Comparison of ENCODE assay signal across 25 cellular contexts in genomic region chr3:197495499-197495898, GRCh38.
DNase-seq lines count a peak whose midpoint lies in the region; ATAC-seq, FAIRE-seq and TF ChIP-seq lines count a peak whose summit lies in the region.
"Had no signal": no experiment of that assay in that cellular context is flagged by ENCODE, and none has a peak within 500 bp of the region (broad histone marks: within the 10 kb centered on the region; RNA-seq: fewer than 3 reads in every experiment).

No MANE protein-coding gene starts in this region.

- POLR2A ChIA-PET in GM10248 (lab: Yijun Ruan, JAX) (no interaction called here), GM12878 (lab: Charles Lee) (interaction anchor here (0.7 kb wide), 1 partner anchor 18 kb away, joined by 4 read pairs; no protein-coding TSS in a partner anchor)
- POLR2A ChIA-PET in naive thymus-derived CD4-positive, alpha-beta T cell (lab: Charles Lee): no interaction called here

- intact Hi-C loops in GM12878 (cut with micrococcal nuclease; ENCODE audit: unreplicated experiment): loop anchor here (1.0 to 5.0 kb wide), 2 partner anchors 101 to 198 kb away; partner anchors contain the start of gene DLG1
- intact Hi-C loops in naive thymus-derived CD4-positive, alpha-beta T cell (cut with micrococcal nuclease): no loop called here

- RAD21 ChIA-PET in GM12878 (lab: Charles Lee; ENCODE audit: unreplicated experiment): interaction anchor here (0.7 to 2.3 kb wide), 6 partner anchors 13 to 238 kb away, joined by 3 to 10 read pairs (median 3); no protein-coding TSS in a partner anchor

- WGBS in GM12878 (ENCODE audit: insufficient coverage, insufficient replicate concordance, low lambda C conversion rate, missing lambda C conversion rate): 15% methylated on average over 5 of the region's 5 CpGs

- peaks cover 2% of the 10 kb centered on the region; the same call in 1 of the 3 replicates for H3K9me3 ChIP-seq in GM12878 (replicated peaks; ENCODE audit: control insufficient read depth, insufficient read depth, low read length)
- H3K9me3 ChIP-seq in naive thymus-derived CD4-positive, alpha-beta T cell (ENCODE audit: control insufficient read depth in 2 of 3, low read length in 3 of 3): no peaks in the 10 kb centered on the region
- H3K9me3 ChIP-seq: ascending aorta, MG63, pancreas had no signal

- TF ChIP-seq EP300 in GM12878 (IDR thresholded peaks at IDR 0.05; ENCODE audit: borderline replicate concordance in 1 of 2, control insufficient read depth in 1 of 2, low read depth in 2 of 2, low read length in 2 of 2): no peak

- CTCF ChIA-PET in GM10248 (lab: Yijun Ruan, JAX) (no interaction called here), GM12878 (lab: Yijun Ruan, JAX) (interaction anchor here (2.5 kb wide), 1 partner anchor 239 kb away, joined by 11 read pairs; no protein-coding TSS in a partner anchor)
- CTCF ChIA-PET in naive thymus-derived CD4-positive, alpha-beta T cell (lab: Charles Lee): no interaction called here

- H3K4me3 ChIP-seq in GM12878: no peak overlapping the region
- no peak overlapping the region for H3K4me3 ChIP-seq in naive thymus-derived CD4-positive, alpha-beta T cell (ENCODE audit: low read length)
- H3K4me3 ChIP-seq: ascending aorta, heart right ventricle, MG63, pancreas had no signal

- ATAC-seq in GM21786 (IDR thresholded peaks at IDR 0.05; ENCODE audit: unreplicated experiment) (peak; percentile 45), GM12878 (peak; percentile 70)
- ATAC-seq in naive thymus-derived CD4-positive, alpha-beta T cell: no peak
- ATAC-seq: effector memory CD8-positive, alpha-beta T cell; SK-N-SH treated with all-trans-retinoic acid at 6 μM for 48 hours; stimulated activated naive CD8-positive, alpha-beta T cell treated with anti-CD3 and anti-CD28 coated beads, Interleukin-15, amount 100 ng/mL, for 72 hours; WTC11 had no signal

- TF ChIP-seq POLR2A in GM12878 (IDR thresholded peaks at IDR 0.05; ENCODE audit: low read depth, low read length): no peak

- no peaks in the 10 kb centered on the region for H4K20me1 ChIP-seq in GM12878 (ENCODE audit: control insufficient read depth, insufficient read depth)

- FAIRE-seq in GM12878 (lab: Jason Lieb, UNC): peak; percentile 88
- FAIRE-seq: H54, pancreas had no signal

- H2AFZ ChIP-seq in GM12878 (ENCODE audit: control insufficient read depth, low read depth, low read length): peak overlapping the region; percentile 61

- peak overlapping the region; percentile 49 for H3K27ac ChIP-seq in GM12878 (ENCODE audit: control insufficient read depth, insufficient read depth)
- H3K27ac ChIP-seq in naive thymus-derived CD4-positive, alpha-beta T cell (ENCODE audit: low read depth, low read length): no peak overlapping the region
- no peak overlapping the region for H3K27ac ChIP-seq in substantia nigra (ENCODE audit: low read depth, low read length, poor library complexity, severe bottlenecking)
- H3K27ac ChIP-seq: pancreas had no signal

- H3K4me1 Mint-ChIP-seq in osteocyte (ENCODE audit: unreplicated experiment): peaks cover 73% of the 10 kb centered on the region
- H3K4me1 Mint-ChIP-seq in naive thymus-derived CD4-positive, alpha-beta T cell: no peaks in the 10 kb centered on the region
- H3K4me1 Mint-ChIP-seq: CD4-positive, alpha-beta memory T cell; stimulated activated naive CD8-positive, alpha-beta T cell treated with anti-CD3 and anti-CD28 coated beads, Interleukin-15, amount 100 ng/mL, for 72 hours; WTC11 had no signal

- no peaks in the 10 kb centered on the region for H3K36me3 ChIP-seq in GM12878 (ENCODE audit: control insufficient read depth in 2 of 2, insufficient read depth in 2 of 2, low read length in 1 of 2)
- no peaks in the 10 kb centered on the region for H3K36me3 ChIP-seq in naive thymus-derived CD4-positive, alpha-beta T cell (ENCODE audit: control insufficient read depth in 2 of 3, insufficient read depth in 3 of 3, low read length in 3 of 3)
- H3K36me3 ChIP-seq: ascending aorta, heart right ventricle, MG63, pancreas had no signal

- no peak overlapping the region; the same call in 1 of the 2 replicates for H3K9ac ChIP-seq in GM12878 (ENCODE audit: control insufficient read depth, insufficient read depth, low read length)

- H3K79me2 ChIP-seq in GM12878 (ENCODE audit: control insufficient read depth, insufficient read depth, low read length): no peaks in the 10 kb centered on the region

- no peaks in the 10 kb centered on the region for H3K36me3 Mint-ChIP-seq in osteocyte (ENCODE audit: unreplicated experiment)
- no peaks in the 10 kb centered on the region for H3K36me3 Mint-ChIP-seq in naive thymus-derived CD4-positive, alpha-beta T cell
- H3K36me3 Mint-ChIP-seq: activated CD4-positive, alpha-beta memory T cell treated with anti-CD3 and anti-CD28 coated beads for 36 hours; CD4-positive, alpha-beta memory T cell; IgD-negative memory B cell had no signal

- TF ChIP-seq CTCF in GM10248 (IDR thresholded peaks at IDR 0.05; ENCODE audit: control extremely low read depth, extremely low read depth, low read depth, missing control alignments) (no peak), GM12878 (IDR thresholded peaks at IDR 0.05 in 2 of 3, conservative IDR thresholded peaks at IDR 0.05 in 1 of 3; ENCODE audit: control insufficient read depth in 2 of 3, extremely low read depth in 1 of 3, insufficient read depth in 1 of 3, low read depth in 3 of 3, low read length in 3 of 3) (no peak), osteocyte (IDR thresholded peaks at IDR 0.05) (no peak)

- no peaks in the 10 kb centered on the region; a peak in 1 of 4 replicates for H3K27me3 ChIP-seq in GM12878 (replicated peaks in 1 of 2; ENCODE audit: control insufficient read depth in 2 of 2, insufficient read depth in 2 of 2, low read length in 1 of 2)
- no peaks in the 10 kb centered on the region for H3K27me3 ChIP-seq in naive thymus-derived CD4-positive, alpha-beta T cell (ENCODE audit: control insufficient read depth in 2 of 2, insufficient read depth in 2 of 2, low read length in 2 of 2)
- H3K27me3 ChIP-seq: ascending aorta, heart right ventricle, MG63, pancreas had no signal

- no TSS peak for BruUV-seq in GM12878 (replicated peaks; lab: Mats Ljungman, UMichigan)

- DNase-seq in GM10248 (ENCODE audit: extremely low spot score) (peak; percentile 56), GM12878 (ENCODE audit: low read depth, low spot score) (peak; percentile 33), osteocyte (ENCODE audit: extremely low spot score, unreplicated experiment) (no peak), NCI-H187 treated with DMSO at 0.1 percent for 48 hours (lab: John Stamatoyannopoulos, UW) (no peak), NCI-H2081 (lab: John Stamatoyannopoulos, UW) (no peak), substantia nigra (lab: John Stamatoyannopoulos, UW) (no peak)
- no peak for DNase-seq in naive thymus-derived CD4-positive, alpha-beta T cell
- DNase-seq: activated CD4-positive, alpha-beta memory T cell treated with anti-CD3 and anti-CD28 coated beads for 36 hours; activated naive CD4-positive, alpha-beta T cell treated with anti-CD3 and anti-CD28 coated beads for 36 hours; activated T-cell treated with anti-CD3 and anti-CD28 coated beads, Interleukin-2, amount 50 U/mL, for 24 hours; CD4-positive, alpha-beta memory T cell; DMS79 treated with DMSO at 0.1 percent for 48 hours; effector memory CD8-positive, alpha-beta T cell; NCI-H146; pancreas; stimulated activated CD4-positive, alpha-beta T cell treated with anti-CD3 and anti-CD28 coated beads, Interleukin-2, amount 100 ng/mL, for 24 hours; stimulated activated naive CD8-positive, alpha-beta T cell treated with anti-CD3 and anti-CD28 coated beads, Interleukin-15, amount 100 ng/mL, for 72 hours had no signal

- TF ChIP-seq RAD21 in GM12878 (IDR thresholded peaks at IDR 0.05; ENCODE audit: insufficient read depth, low read depth, low read length): no peak

- H3K4me2 ChIP-seq in GM12878 (ENCODE audit: control insufficient read depth, insufficient read depth): peak overlapping the region; percentile 11

- H3K27me3 Mint-ChIP-seq in osteocyte (ENCODE audit: unreplicated experiment): no peaks in the 10 kb centered on the region
- peaks cover 0 to 4% (median 0%) of the 10 kb centered on the region in 5 donors for H3K27me3 Mint-ChIP-seq in naive thymus-derived CD4-positive, alpha-beta T cell
- H3K27me3 Mint-ChIP-seq: activated T-cell treated with anti-CD3 and anti-CD28 coated beads, Interleukin-2, amount 50 U/mL, for 24 hours had no signal

- H3K4me3 Mint-ChIP-seq in osteocyte (ENCODE audit: unreplicated experiment): no peak overlapping the region
- H3K4me3 Mint-ChIP-seq in naive thymus-derived CD4-positive, alpha-beta T cell: no peak overlapping the region
- H3K4me3 Mint-ChIP-seq: activated CD4-positive, alpha-beta memory T cell treated with anti-CD3 and anti-CD28 coated beads for 36 hours; activated naive CD4-positive, alpha-beta T cell treated with anti-CD3 and anti-CD28 coated beads for 36 hours; activated T-cell treated with anti-CD3 and anti-CD28 coated beads, Interleukin-2, amount 50 U/mL, for 24 hours; CD4-positive, alpha-beta memory T cell; effector memory CD8-positive, alpha-beta T cell; stimulated activated naive CD8-positive, alpha-beta T cell treated with anti-CD3 and anti-CD28 coated beads, Interleukin-15, amount 100 ng/mL, for 72 hours; WTC11 had no signal

- peak overlapping the region; percentile 47 for H3K27ac Mint-ChIP-seq in osteocyte (ENCODE audit: unreplicated experiment)
- no peak overlapping the region for H3K27ac Mint-ChIP-seq in naive thymus-derived CD4-positive, alpha-beta T cell
- H3K27ac Mint-ChIP-seq: activated CD4-positive, alpha-beta memory T cell treated with anti-CD3 and anti-CD28 coated beads for 36 hours; activated T-cell treated with anti-CD3 and anti-CD28 coated beads, Interleukin-2, amount 50 U/mL, for 24 hours; CD4-positive, alpha-beta memory T cell; effector memory CD8-positive, alpha-beta T cell; IgD-negative memory B cell; stimulated activated naive CD8-positive, alpha-beta T cell treated with anti-CD3 and anti-CD28 coated beads, Interleukin-15, amount 100 ng/mL, for 72 hours; WTC11 had no signal

- no peaks in the 10 kb centered on the region for H3K9me3 Mint-ChIP-seq in osteocyte (ENCODE audit: unreplicated experiment)
- H3K9me3 Mint-ChIP-seq in naive thymus-derived CD4-positive, alpha-beta T cell: peaks cover 0 to 2% (median 0%) of the 10 kb centered on the region in 11 donors
- H3K9me3 Mint-ChIP-seq: activated CD4-positive, alpha-beta memory T cell treated with anti-CD3 and anti-CD28 coated beads for 36 hours; activated naive CD4-positive, alpha-beta T cell treated with anti-CD3 and anti-CD28 coated beads for 36 hours; activated T-cell treated with anti-CD3 and anti-CD28 coated beads, Interleukin-2, amount 50 U/mL, for 24 hours; CD4-positive, alpha-beta memory T cell; effector memory CD8-positive, alpha-beta T cell; stimulated activated naive CD8-positive, alpha-beta T cell treated with anti-CD3 and anti-CD28 coated beads, Interleukin-15, amount 100 ng/mL, for 72 hours had no signal

- in situ Hi-C loops in GM12878 (cut with MboI): no loop called here

- SMC1A ChIA-PET in GM12878 (lab: Charles Lee; ENCODE audit: uncharacterized antibody, unreplicated experiment): interaction anchor here (1.1 to 1.7 kb wide), 3 partner anchors 101 to 238 kb away, joined by 3 to 9 read pairs (median 5); no protein-coding TSS in a partner anchor

- peaks cover 31% of the 10 kb centered on the region for H3K4me1 ChIP-seq in GM12878 (ENCODE audit: control insufficient read depth, insufficient read depth, low read length)
- no peaks in the 10 kb centered on the region for H3K4me1 ChIP-seq in naive thymus-derived CD4-positive, alpha-beta T cell (ENCODE audit: control insufficient read depth in 2 of 2, insufficient read depth in 2 of 2, low read length in 2 of 2)

Comparison
In these comparisons a context has a peak if more than half of its experiments do, and no peak if none do; other contexts are left out.
1. DNase-seq: peak in GM10248 (single experiment) and GM12878 (single experiment); none in osteocyte (single experiment), NCI-H187 treated with DMSO at 0.1 percent for 48 hours (single experiment), NCI-H2081 (0 of 2), naive thymus-derived CD4-positive, alpha-beta T cell (0 of 9) and substantia nigra (0 of 49).